34 cellular contexts compared by ENCODE assay signal in the genomic region with DNA sequence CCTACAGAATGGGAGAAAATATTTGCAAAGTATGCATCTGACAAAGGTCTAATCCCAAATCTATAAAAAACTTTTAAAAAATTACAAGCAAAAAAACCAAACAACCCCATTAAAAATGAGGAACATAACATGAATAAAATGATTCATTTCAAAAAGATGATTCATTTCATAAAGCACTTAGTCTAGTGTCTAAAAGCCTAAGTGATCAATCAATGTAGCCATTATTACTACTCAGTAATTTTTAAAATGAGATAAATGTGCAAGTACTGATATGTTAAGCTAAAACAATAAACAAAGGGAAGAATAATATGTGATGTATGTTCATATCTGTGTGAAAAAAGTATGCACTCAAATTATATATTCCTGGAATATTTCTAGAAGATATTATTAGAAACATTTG.
"Had no signal": no experiment of that assay in that cellular context is flagged by ENCODE, and none has a peak within 500 bp of the region (broad histone marks: within the 10 kb centered on the region; RNA-seq: fewer than 3 reads in every experiment).

No MANE protein-coding gene starts in this region.

- DNase-seq: activated B cell treated with CpG ODN at 0.5 μM for 24 hours; activated CD4-positive, alpha-beta memory T cell treated with anti-CD3 and anti-CD28 coated beads for 36 hours; activated CD4-positive, alpha-beta T cell treated with anti-CD3 and anti-CD28 coated beads for 4 hours; activated CD4-positive, alpha-beta T cell treated with anti-CD3 and anti-CD28 coated beads, Interleukin-2, amount 10 ng/mL, durations not matched to agents 24 days and 14 days; activated CD4-positive, alpha-beta T cell treated with anti-CD3 and anti-CD28 coated beads, Interleukin-2, amount 50 U/mL, for 1 hour; activated CD4-positive, alpha-beta T cell treated with anti-CD3 and anti-CD28 coated beads, Interleukin-2, amount 50 U/mL, for 4 hours; activated CD4-positive, CD25-positive, alpha-beta regulatory T cell treated with anti-CD3 and anti-CD28 coated beads, Interleukin-2, amount 50 U/mL, for 72 hours; activated CD8-positive, alpha-beta memory T cell treated with anti-CD3 and anti-CD28 coated beads, Interleukin-2, amount 50 U/mL, for 4 hours; activated CD8-positive, alpha-beta T cell treated with anti-CD3 and anti-CD28 coated beads for 36 hours; activated effector memory CD4-positive, alpha-beta T cell treated with anti-CD3 and anti-CD28 coated beads, Interleukin-2, amount 50 U/mL, for 16 hours; activated gamma-delta T cell treated with Interleukin-2 at 50 U/mL for 16 hours; activated naive CD4-positive, alpha-beta T cell; activated naive CD4-positive, alpha-beta T cell treated with anti-CD3 and anti-CD28 coated beads for 36 hours; activated naive CD4-positive, alpha-beta T cell treated with anti-CD3 and anti-CD28 coated beads, Interleukin-2, amount 50 U/mL, for 16 hours; activated naive CD8-positive, alpha-beta T cell treated with anti-CD3 and anti-CD28 coated beads for 36 hours; activated T-cell treated with anti-CD3 and anti-CD28 coated beads for 4 hours; activated T-cell treated with anti-CD3 and anti-CD28 coated beads, Interleukin-2, amount 50 U/mL, for 1 hour; activated T-cell treated with anti-CD3 and anti-CD28 coated beads, Interleukin-2, amount 50 U/mL, for 4 hours; activated T-cell treated with anti-CD3 and anti-CD28 coated beads, Interleukin-2, amount 50 U/mL, for 72 hours; adrenal gland; amniotic stem cell; aorta; body of pancreas; brain microvascular endothelial cell; central memory CD4-positive, alpha-beta T cell; T-helper 2 cell; T-helper 9 cell had no signal

- H3K36me3 Mint-ChIP-seq: activated CD4-positive, alpha-beta memory T cell treated with anti-CD3 and anti-CD28 coated beads for 36 hours; activated naive CD4-positive, alpha-beta T cell treated with anti-CD3 and anti-CD28 coated beads, Interleukin-2, amount 50 U/mL, for 72 hours; activated naive CD8-positive, alpha-beta T cell treated with anti-CD3 and anti-CD28 coated beads for 36 hours had no signal

- H3K4me3 ChIP-seq: adrenal gland, body of pancreas, breast epithelium had no signal

- H3K27me3 ChIP-seq: adrenal gland, body of pancreas, brain microvascular endothelial cell, breast epithelium had no signal

- H3K9me3 Mint-ChIP-seq: activated B cell treated with CpG ODN at 0.5 μM for 24 hours; activated CD4-positive, alpha-beta T cell treated with anti-CD3 and anti-CD28 coated beads, Interleukin-2, amount 10 ng/mL, durations not matched to agents 24 days and 14 days; activated T-cell treated with anti-CD3 and anti-CD28 coated beads, Interleukin-2, amount 50 U/mL, for 4 hours; activated T-helper 1 cell treated with anti-CD3 and anti-CD28 coated beads, Interleukin-12 subunit alpha, Interleukin-12 subunit beta, Interleukin-2, Interleukin-4 antibody, amounts not matched to agents 30 ng/mL and 10 ng/mL and 1 ng/mL, durations not matched to agents 14 hours and 24 hours and 36 hours had no signal

- H3K27ac ChIP-seq: adrenal gland, body of pancreas, brain microvascular endothelial cell, breast epithelium, VCaP had no signal

- H3K27ac Mint-ChIP-seq: activated B cell treated with CpG ODN at 0.5 μM for 24 hours; activated CD4-positive, alpha-beta memory T cell treated with anti-CD3 and anti-CD28 coated beads for 36 hours; activated CD4-positive, alpha-beta T cell treated with anti-CD3 and anti-CD28 coated beads, Interleukin-2, amount 10 ng/mL, durations not matched to agents 24 days and 14 days; activated CD8-positive, alpha-beta T cell treated with anti-CD3 and anti-CD28 coated beads for 36 hours; activated naive CD4-positive, alpha-beta T cell treated with anti-CD3 and anti-CD28 coated beads for 36 hours; activated naive CD4-positive, alpha-beta T cell treated with anti-CD3 and anti-CD28 coated beads, Interleukin-2, amount 50 U/mL, for 72 hours; activated naive CD8-positive, alpha-beta T cell treated with anti-CD3 and anti-CD28 coated beads for 36 hours; activated T-cell treated with anti-CD3 and anti-CD28 coated beads, Interleukin-2, amount 50 U/mL, for 72 hours; activated T-helper 1 cell treated with anti-CD3 and anti-CD28 coated beads, Interleukin-12 subunit alpha, Interleukin-12 subunit beta, Interleukin-2, Interleukin-4 antibody, amounts not matched to agents 30 ng/mL and 10 ng/mL and 1 ng/mL, durations not matched to agents 14 hours and 24 hours and 36 hours; activated T-helper 17 cell treated with anti-CD3 and anti-CD28 coated beads, Interleukin-2, amount 50 U/mL, for 72 hours; T-helper 1 cell treated with Interleukin-12 subunit alpha and Interleukin-12 subunit beta and Interleukin-4 antibody, amounts not matched to agents 30 μg/mL and 1 μg/mL, for 36 hours; T-helper 2 cell treated with Interferon-gamma antibody and Interleukin-4, amounts not matched to agents 5 μg/mL and 100 μg/mL, for 36 hours had no signal

- H3K4me1 ChIP-seq: adrenal gland, body of pancreas, breast epithelium had no signal

- H3K4me1 Mint-ChIP-seq: activated B cell treated with CpG ODN at 0.5 μM for 24 hours; activated CD4-positive, alpha-beta T cell treated with anti-CD3 and anti-CD28 coated beads, Interleukin-2, amount 10 ng/mL, durations not matched to agents 24 days and 14 days; activated naive CD8-positive, alpha-beta T cell treated with anti-CD3 and anti-CD28 coated beads for 36 hours; activated T-helper 17 cell treated with anti-CD3 and anti-CD28 coated beads, Interleukin-2, amount 50 U/mL, for 72 hours had no signal

- ATAC-seq: activated CD8-positive, alpha-beta T cell treated with anti-CD3 and anti-CD28 coated beads for 36 hours; activated naive CD4-positive, alpha-beta T cell treated with anti-CD3 and anti-CD28 coated beads, Interleukin-2, amount 50 U/mL, for 72 hours; activated T-cell treated with anti-CD3 and anti-CD28 coated beads, Interleukin-2, amount 50 U/mL, for 4 hours; activated T-cell treated with anti-CD3 and anti-CD28 coated beads, Interleukin-2, amount 50 U/mL, for 72 hours; activated T-helper 17 cell treated with anti-CD3 and anti-CD28 coated beads, Interleukin-2, amount 50 U/mL, for 72 hours; body of pancreas had no signal

- H3K4me3 Mint-ChIP-seq: activated B cell treated with CpG ODN at 0.5 μM for 24 hours; activated CD4-positive, alpha-beta memory T cell treated with anti-CD3 and anti-CD28 coated beads for 36 hours; activated CD4-positive, alpha-beta T cell treated with anti-CD3 and anti-CD28 coated beads, Interleukin-2, amount 10 ng/mL, durations not matched to agents 24 days and 14 days; activated CD8-positive, alpha-beta T cell treated with anti-CD3 and anti-CD28 coated beads for 36 hours; activated naive CD4-positive, alpha-beta T cell treated with anti-CD3 and anti-CD28 coated beads for 36 hours; activated naive CD8-positive, alpha-beta T cell treated with anti-CD3 and anti-CD28 coated beads for 36 hours; activated T-cell treated with anti-CD3 and anti-CD28 coated beads, Interleukin-2, amount 50 U/mL, for 4 hours; activated T-cell treated with anti-CD3 and anti-CD28 coated beads, Interleukin-2, amount 50 U/mL, for 72 hours; activated T-helper 1 cell treated with anti-CD3 and anti-CD28 coated beads, Interleukin-12 subunit alpha, Interleukin-12 subunit beta, Interleukin-2, Interleukin-4 antibody, amounts not matched to agents 30 ng/mL and 10 ng/mL and 1 ng/mL, durations not matched to agents 14 hours and 24 hours and 36 hours; activated T-helper 17 cell treated with anti-CD3 and anti-CD28 coated beads, Interleukin-2, amount 50 U/mL, for 72 hours; T-helper 1 cell treated with Interleukin-12 subunit alpha and Interleukin-12 subunit beta and Interleukin-4 antibody, amounts not matched to agents 30 μg/mL and 1 μg/mL, for 36 hours; T-helper 2 cell treated with Interferon-gamma antibody and Interleukin-4, amounts not matched to agents 5 μg/mL and 100 μg/mL, for 36 hours had no signal

- H3K36me3 ChIP-seq: adrenal gland, brain microvascular endothelial cell, breast epithelium had no signal

- H3K9me3 ChIP-seq: adrenal gland had no signal

- H3K27me3 Mint-ChIP-seq: activated B cell treated with CpG ODN at 0.5 μM for 24 hours; activated CD4-positive, alpha-beta memory T cell treated with anti-CD3 and anti-CD28 coated beads for 36 hours; activated CD4-positive, alpha-beta T cell treated with anti-CD3 and anti-CD28 coated beads, Interleukin-2, amount 10 ng/mL, durations not matched to agents 24 days and 14 days; activated CD8-positive, alpha-beta T cell treated with anti-CD3 and anti-CD28 coated beads for 36 hours; activated naive CD8-positive, alpha-beta T cell treated with anti-CD3 and anti-CD28 coated beads for 36 hours; activated T-helper 17 cell treated with anti-CD3 and anti-CD28 coated beads, Interleukin-2, amount 50 U/mL, for 72 hours had no signal
